In the genomic region with DNA sequence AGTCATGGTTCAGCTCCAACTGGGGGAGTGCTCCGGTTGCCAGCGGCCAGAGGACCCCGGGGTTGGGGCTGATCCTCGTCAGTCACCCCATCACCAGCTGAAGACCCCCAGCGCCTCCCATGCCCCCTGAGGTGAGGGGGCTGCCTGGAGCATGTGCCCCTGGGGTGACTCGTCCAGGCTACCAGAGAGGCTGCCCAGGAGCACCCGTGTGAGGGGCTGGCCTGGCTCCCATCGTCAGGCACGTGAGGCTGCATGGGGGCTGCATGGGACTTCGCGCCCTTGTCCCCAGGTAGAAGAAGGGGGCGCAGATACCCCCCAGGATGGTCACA, we compare ENCODE assay signal across 1 cellular context.
TF ChIP-seq lines count a peak whose summit lies in the region.

No MANE protein-coding gene starts in this region.

TF ChIP-seq in IMR-90, 13 proteins besides CTCF, POLR2A, EP300 and RAD21 (continued from another document):
- TF ChIP-seq, protein P1, sequence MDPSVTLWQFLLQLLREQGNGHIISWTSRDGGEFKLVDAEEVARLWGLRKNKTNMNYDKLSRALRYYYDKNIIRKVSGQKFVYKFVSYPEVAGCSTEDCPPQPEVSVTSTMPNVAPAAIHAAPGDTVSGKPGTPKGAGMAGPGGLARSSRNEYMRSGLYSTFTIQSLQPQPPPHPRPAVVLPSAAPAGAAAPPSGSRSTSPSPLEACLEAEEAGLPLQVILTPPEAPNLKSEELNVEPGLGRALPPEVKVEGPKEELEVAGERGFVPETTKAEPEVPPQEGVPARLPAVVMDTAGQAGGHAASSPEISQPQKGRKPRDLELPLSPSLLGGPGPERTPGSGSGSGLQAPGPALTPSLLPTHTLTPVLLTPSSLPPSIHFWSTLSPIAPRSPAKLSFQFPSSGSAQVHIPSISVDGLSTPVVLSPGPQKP (IDR thresholded peaks at IDR 0.05; ENCODE audit: borderline replicate concordance, low read depth, low read length), result no peak
- TF ChIP-seq, protein P2, sequence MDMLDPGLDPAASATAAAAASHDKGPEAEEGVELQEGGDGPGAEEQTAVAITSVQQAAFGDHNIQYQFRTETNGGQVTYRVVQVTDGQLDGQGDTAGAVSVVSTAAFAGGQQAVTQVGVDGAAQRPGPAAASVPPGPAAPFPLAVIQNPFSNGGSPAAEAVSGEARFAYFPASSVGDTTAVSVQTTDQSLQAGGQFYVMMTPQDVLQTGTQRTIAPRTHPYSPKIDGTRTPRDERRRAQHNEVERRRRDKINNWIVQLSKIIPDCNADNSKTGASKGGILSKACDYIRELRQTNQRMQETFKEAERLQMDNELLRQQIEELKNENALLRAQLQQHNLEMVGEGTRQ (IDR thresholded peaks at IDR 0.05; ENCODE audit: low read depth, low read length), result no peak
- TF ChIP-seq RCOR1 (IDR thresholded peaks at IDR 0.05; ENCODE audit: insufficient replicate concordance, low read length), result no peak
- TF ChIP-seq NFE2L2 (IDR thresholded peaks at IDR 0.05; ENCODE audit: low read depth, low read length), result no peak
- TF ChIP-seq MXI1 (IDR thresholded peaks at IDR 0.05; ENCODE audit: borderline replicate concordance, low read depth, low read length), result no peak
- no peak for TF ChIP-seq RFX5 (IDR thresholded peaks at IDR 0.05; ENCODE audit: low read depth, low read length)
- TF ChIP-seq FOS (IDR thresholded peaks at IDR 0.05; ENCODE audit: low read depth, low read length), result no peak
- TF ChIP-seq SMC3 (IDR thresholded peaks at IDR 0.05; ENCODE audit: low read depth, low read length), result no peak
TF ChIP-seq in IMR-90: peak in this region for 0.
